28 cellular contexts compared by ENCODE assay signal in the genomic region with DNA sequence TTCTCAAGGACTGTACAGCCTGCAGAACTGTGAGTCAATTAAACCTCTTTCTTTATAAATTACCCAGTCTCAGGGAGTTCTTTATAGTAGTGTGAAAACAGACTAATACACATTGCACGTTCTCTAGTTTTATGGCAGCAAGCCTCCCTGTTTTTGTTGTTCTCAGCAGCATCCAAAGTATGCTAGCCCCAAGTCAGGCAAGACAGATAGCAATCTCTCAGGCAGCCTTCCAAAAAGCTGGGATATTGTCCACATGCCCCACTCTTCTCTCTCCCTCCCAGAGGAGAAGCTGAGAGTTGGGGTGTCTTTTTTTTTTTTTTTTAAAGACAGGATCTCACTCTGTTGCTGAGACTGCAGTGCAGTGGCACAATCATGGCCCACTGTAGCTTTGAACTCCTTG.
"Had no signal": no experiment of that assay in that cellular context is flagged by ENCODE, and none has a peak within 500 bp of the region (broad histone marks: within the 10 kb centered on the region; RNA-seq: fewer than 3 reads in every experiment).

No MANE protein-coding gene starts in this region.

- DNase-seq: activated CD4-positive, alpha-beta memory T cell treated with anti-CD3 and anti-CD28 coated beads, Interleukin-2, amount 10 ng/mL, durations not matched to agents 7 days and 5 days; activated CD4-positive, alpha-beta T cell treated with anti-CD3 and anti-CD28 coated beads for 1 hour; activated CD4-positive, alpha-beta T cell treated with anti-CD3 and anti-CD28 coated beads for 4 hours; activated CD4-positive, alpha-beta T cell treated with anti-CD3 and anti-CD28 coated beads, Interleukin-2, amount 10 ng/mL, durations not matched to agents 7 days and 5 days; activated CD4-positive, alpha-beta T cell treated with anti-CD3 and anti-CD28 coated beads, Interleukin-2, amount 50 U/mL, for 4 hours; activated CD8-positive, alpha-beta memory T cell treated with anti-CD3 and anti-CD28 coated beads, Interleukin-2, amount 50 U/mL, for 48 hours; activated gamma-delta T cell; activated naive CD4-positive, alpha-beta T cell; activated naive CD4-positive, alpha-beta T cell treated with anti-CD3 and anti-CD28 coated beads, Interleukin-2, amount 10 ng/mL, durations not matched to agents 7 days and 5 days; activated naive CD8-positive, alpha-beta T cell treated with anti-CD3 and anti-CD28 coated beads, Interleukin-2, amount 10 ng/mL, durations not matched to agents 7 days and 5 days; activated T-cell treated with anti-CD3 and anti-CD28 coated beads for 4 hours; activated T-cell treated with anti-CD3 and anti-CD28 coated beads, Interleukin-2, amount 50 U/mL, for 24 hours; activated T-cell treated with anti-CD3 and anti-CD28 coated beads, Interleukin-2, amount 50 U/mL, for 72 hours; amniotic stem cell; anterior cingulate cortex; brain microvascular endothelial cell; cortex of kidney; dermis blood vessel endothelial cell; effector CD4-positive, alpha-beta T cell; effector memory CD8-positive, alpha-beta T cell; esophagus squamous epithelium; foreskin fibroblast; head of caudate nucleus; T-helper 2 cell had no signal

- H3K27ac ChIP-seq: brain microvascular endothelial cell, epithelial cell of prostate, esophagus squamous epithelium, VCaP had no signal

- H3K4me1 ChIP-seq: esophagus squamous epithelium had no signal

- H3K27me3 ChIP-seq: brain microvascular endothelial cell, esophagus squamous epithelium had no signal

- H3K36me3 ChIP-seq: brain microvascular endothelial cell had no signal

- H3K4me3 ChIP-seq: esophagus squamous epithelium had no signal

- ATAC-seq: activated naive CD4-positive, alpha-beta T cell treated with anti-CD3 and anti-CD28 coated beads, Interleukin-2, amount 50 U/mL, for 72 hours; activated T-cell treated with anti-CD3 and anti-CD28 coated beads, Interleukin-2, amount 50 U/mL, for 72 hours; effector memory CD8-positive, alpha-beta T cell; WTC11 had no signal
